24 cellular contexts compared by ENCODE assay signal in the genomic region with DNA sequence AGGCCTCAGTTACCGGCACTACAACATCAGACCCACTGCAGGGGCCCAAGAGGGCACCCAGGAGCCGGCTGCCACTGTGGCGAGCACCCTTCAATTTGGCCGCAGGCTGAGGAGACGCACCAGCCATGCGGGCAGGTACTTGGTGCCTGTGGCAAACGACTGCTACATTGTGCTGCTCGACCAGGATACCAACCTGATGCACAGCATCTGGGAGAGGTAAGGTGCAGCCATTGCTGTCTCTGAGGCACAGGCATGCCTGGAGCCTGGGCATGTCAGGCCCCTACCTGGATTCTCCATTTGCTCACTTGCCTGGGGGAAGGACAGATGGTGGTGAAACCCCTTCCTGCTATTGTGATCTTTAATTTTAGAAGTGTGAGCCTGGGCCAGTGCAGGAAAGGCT. TPM values are rescaled to one million over a fixed set of nuclear protein-coding genes. Genes with fewer than 3 reads are reported as not detected.
A peak's percentile ranks its signal among the peaks of the same experiment; 100 is the strongest.
DNase-seq lines count a peak whose midpoint lies in the region; ATAC-seq, FAIRE-seq and TF ChIP-seq lines count a peak whose summit lies in the region.
"Had no signal": no experiment of that assay in that cellular context is flagged by ENCODE, and none has a peak within 500 bp of the region (broad histone marks: within the 10 kb centered on the region; RNA-seq: fewer than 3 reads in every experiment).

No MANE protein-coding gene starts in this region.

- no peak for ATAC-seq in K562
- ATAC-seq in stimulated activated naive B cell treated with anti-CD40 and anti-IgM and Interleukin-4, amounts not matched to agents 10 μg/mL and 1 μg/mL and 100 μg/mL, for 72 hours (replicated peaks), result no peak

- CTCF ChIA-PET in activated naive CD4-positive, alpha-beta T cell treated with anti-CD3 and anti-CD28 coated beads for 36 hours (lab: Charles Lee), result no interaction called here
- CTCF ChIA-PET in activated naive CD4-positive, alpha-beta T cell treated with anti-CD3 and anti-CD28 coated beads, Interleukin-2, amount 10 ng/mL, durations not matched to agents 7 days and 5 days (lab: Charles Lee), result no interaction called here
- CTCF ChIA-PET in HEK293 (lab: Yijun Ruan, JAX) (no interaction called here), K562 (lab: Yijun Ruan, JAX; ENCODE audit: low intra/inter-chr PET ratio) (no interaction called here)

- 49% methylated on average over 6 of the region's 8 CpGs for WGBS in K562 (ENCODE audit: insufficient coverage, low coverage, missing lambda C conversion rate)

- H3K4me3 ChIP-seq in HEK293 (ENCODE audit: low read depth, low read length) (no peak overlapping the region), K562 (no peak overlapping the region), WERI-Rb-1 (ENCODE audit: low read depth, low read length) (no peak overlapping the region)
- H3K4me3 ChIP-seq: HAP-1 had no signal

- in situ Hi-C loops in K562 (cut with MboI), result no loop called here

- no peaks in the 10 kb centered on the region for H3K4me1 Mint-ChIP-seq in activated naive CD4-positive, alpha-beta T cell treated with anti-CD3 and anti-CD28 coated beads for 36 hours (ENCODE audit: low read depth)
- H3K4me1 Mint-ChIP-seq in activated naive CD4-positive, alpha-beta T cell treated with anti-CD3 and anti-CD28 coated beads, Interleukin-2, amount 10 ng/mL, durations not matched to agents 7 days and 5 days, result no peaks in the 10 kb centered on the region
- H3K4me1 Mint-ChIP-seq in stimulated activated naive B cell treated with anti-CD40 and anti-IgM and Interleukin-4, amounts not matched to agents 10 μg/mL and 1 μg/mL and 100 μg/mL, for 72 hours, result peaks cover 0 to 9% of the 10 kb centered on the region in 2 donors

- peaks cover 46% of the 10 kb centered on the region for H3K36me3 Mint-ChIP-seq in activated naive CD4-positive, alpha-beta T cell treated with anti-CD3 and anti-CD28 coated beads for 36 hours (ENCODE audit: low read depth)
- H3K36me3 Mint-ChIP-seq in activated naive CD4-positive, alpha-beta T cell treated with anti-CD3 and anti-CD28 coated beads, Interleukin-2, amount 10 ng/mL, durations not matched to agents 7 days and 5 days, result peaks cover 73% of the 10 kb centered on the region
- H3K36me3 Mint-ChIP-seq in stimulated activated naive B cell treated with anti-CD40 and anti-IgM and Interleukin-4, amounts not matched to agents 10 μg/mL and 1 μg/mL and 100 μg/mL, for 72 hours, result peaks cover 83 to 84% of the 10 kb centered on the region in 2 donors

- H3K27me3 Mint-ChIP-seq in activated naive CD4-positive, alpha-beta T cell treated with anti-CD3 and anti-CD28 coated beads for 36 hours (ENCODE audit: low read depth), result no peaks in the 10 kb centered on the region
- H3K27me3 Mint-ChIP-seq in activated naive CD4-positive, alpha-beta T cell treated with anti-CD3 and anti-CD28 coated beads, Interleukin-2, amount 10 ng/mL, durations not matched to agents 7 days and 5 days, result no peaks in the 10 kb centered on the region
- H3K27me3 Mint-ChIP-seq in stimulated activated naive B cell treated with anti-CD40 and anti-IgM and Interleukin-4, amounts not matched to agents 10 μg/mL and 1 μg/mL and 100 μg/mL, for 72 hours, result no peaks in the 10 kb centered on the region
- H3K27me3 Mint-ChIP-seq: CD4-positive, alpha-beta memory T cell had no signal

- H3K4me2 ChIP-seq in K562 (ENCODE audit: insufficient read depth, low read length), result no peak overlapping the region

- intact Hi-C loops in activated naive CD4-positive, alpha-beta T cell treated with anti-CD3 and anti-CD28 coated beads for 36 hours (cut with micrococcal nuclease), result no loop called here
- intact Hi-C loops in K562 (cut with micrococcal nuclease), result no loop called here

- H3K9ac ChIP-seq in K562 (ENCODE audit: insufficient read depth in 1 of 2, low read depth in 2 of 2, low read length in 2 of 2), result no peak overlapping the region

- H3K27ac ChIP-seq in HEK293 (ENCODE audit: extremely low read depth, low read depth, low read length), result no peak overlapping the region
- no peak overlapping the region for H3K27ac ChIP-seq in K562 (ENCODE audit: extremely low read depth, low read depth, low read length)
- H3K27ac ChIP-seq in WERI-Rb-1, result no peak overlapping the region
- H3K27ac ChIP-seq: 22Rv1 had no signal

- H3K4me3 Mint-ChIP-seq in activated naive CD4-positive, alpha-beta T cell treated with anti-CD3 and anti-CD28 coated beads for 36 hours, result no peak overlapping the region
- no peak overlapping the region for H3K4me3 Mint-ChIP-seq in activated naive CD4-positive, alpha-beta T cell treated with anti-CD3 and anti-CD28 coated beads, Interleukin-2, amount 10 ng/mL, durations not matched to agents 7 days and 5 days
- H3K4me3 Mint-ChIP-seq in stimulated activated naive B cell treated with anti-CD40 and anti-IgM and Interleukin-4, amounts not matched to agents 10 μg/mL and 1 μg/mL and 100 μg/mL, for 72 hours, result no peak overlapping the region
- H3K4me3 Mint-ChIP-seq: CD4-positive, alpha-beta memory T cell had no signal

- 0 out of 2 replicates have a peak, but pooled peaks cover 4% of the 10 kb centered on the region for H4K20me1 ChIP-seq in K562 (replicated peaks; ENCODE audit: control insufficient read depth, insufficient read depth, low read length)

- no peak overlapping the region for H3K27ac Mint-ChIP-seq in activated naive CD4-positive, alpha-beta T cell treated with anti-CD3 and anti-CD28 coated beads for 36 hours
- H3K27ac Mint-ChIP-seq in activated naive CD4-positive, alpha-beta T cell treated with anti-CD3 and anti-CD28 coated beads, Interleukin-2, amount 10 ng/mL, durations not matched to agents 7 days and 5 days, result no peak overlapping the region
- H3K27ac Mint-ChIP-seq in stimulated activated naive B cell treated with anti-CD40 and anti-IgM and Interleukin-4, amounts not matched to agents 10 μg/mL and 1 μg/mL and 100 μg/mL, for 72 hours, result peak overlapping the region; percentile 47

- no peak for TF ChIP-seq RAD21 in K562 (CRISPR knock-in tag; conservative IDR thresholded peaks at IDR 0.05 in 1 of 2, IDR thresholded peaks at IDR 0.05 in 1 of 2)

- peaks cover 15% of the 10 kb centered on the region for H3K9me3 Mint-ChIP-seq in activated naive CD4-positive, alpha-beta T cell treated with anti-CD3 and anti-CD28 coated beads for 36 hours
- H3K9me3 Mint-ChIP-seq in activated naive CD4-positive, alpha-beta T cell treated with anti-CD3 and anti-CD28 coated beads, Interleukin-2, amount 10 ng/mL, durations not matched to agents 7 days and 5 days, result peaks cover 19% of the 10 kb centered on the region
- peaks cover 13 to 14% of the 10 kb centered on the region in 2 donors for H3K9me3 Mint-ChIP-seq in stimulated activated naive B cell treated with anti-CD40 and anti-IgM and Interleukin-4, amounts not matched to agents 10 μg/mL and 1 μg/mL and 100 μg/mL, for 72 hours

- H3K4me1 ChIP-seq in HEK293 (ENCODE audit: control insufficient read depth, insufficient read depth, low read length) (no peaks in the 10 kb centered on the region), K562 (replicated peaks in 1 of 2; ENCODE audit: control insufficient read depth in 2 of 2, insufficient read depth in 2 of 2, low read length in 2 of 2) (peaks cover 0 to 4% of the 10 kb centered on the region in 2 experiments; a peak in 1 of 5 replicates)
- H3K4me1 ChIP-seq: BE2C, HAP-1 had no signal

- no peak overlapping the region for H2AFZ ChIP-seq in K562 (ENCODE audit: low read depth, low read length)

- peak; percentile 9 for DNase-seq in activated naive CD4-positive, alpha-beta T cell treated with anti-CD3 and anti-CD28 coated beads for 36 hours
- DNase-seq in activated naive CD4-positive, alpha-beta T cell treated with anti-CD3 and anti-CD28 coated beads, Interleukin-2, amount 10 ng/mL, durations not matched to agents 7 days and 5 days, result no peak
- DNase-seq in K562 (ENCODE audit: extremely low read depth in 1 of 4, low spot score in 3 of 4), result no peak
- no peak for DNase-seq in stimulated activated naive B cell treated with anti-CD40 and anti-IgM and Interleukin-4, amounts not matched to agents 10 μg/mL and 1 μg/mL and 100 μg/mL, for 72 hours
- DNase-seq in WERI-Rb-1, result no peak
- no peak for DNase-seq in SK-N-DZ (ENCODE audit: low spot score)
- no peak for DNase-seq in NCI-H146 treated with DMSO at 0.1 percent for 48 hours (lab: John Stamatoyannopoulos, UW; ENCODE audit: unreplicated experiment)
- DNase-seq: ACHN; AML-193; BE2C; C1 segment of cervical spinal cord; Calu3; CD4-positive, alpha-beta memory T cell; COR-L47; DMS53; DMS79 treated with DMSO at 0.1 percent for 48 hours; GF-D8; GOT3 had no signal

- H3K79me2 ChIP-seq in K562 (ENCODE audit: control insufficient read depth, insufficient read depth, low read length), result no peaks in the 10 kb centered on the region

- H3K36me3 ChIP-seq in HEK293 (ENCODE audit: control insufficient read depth in 2 of 2, insufficient read depth in 1 of 2, low read length in 2 of 2), result peaks cover 0 to 27% of the 10 kb centered on the region in 2 experiments; a peak in 1 of 3 replicates
- H3K36me3 ChIP-seq in K562 (ENCODE audit: control insufficient read depth, insufficient read depth, low read length), result peaks cover 3% of the 10 kb centered on the region; the same call in 1 of the 3 replicates
- peaks cover 10% of the 10 kb centered on the region for H3K36me3 ChIP-seq in WERI-Rb-1
- H3K36me3 ChIP-seq: BE2C, HAP-1 had no signal

- no peak for TF ChIP-seq EP300 in K562 (IDR thresholded peaks at IDR 0.05; ENCODE audit: low read length)

- H3K27me3 ChIP-seq in K562 (ENCODE audit: control insufficient read depth in 2 of 2, insufficient read depth in 2 of 2, low read length in 2 of 2) (no peaks in the 10 kb centered on the region), WERI-Rb-1 (ENCODE audit: insufficient read depth, low read depth, severe bottlenecking) (no peaks in the 10 kb centered on the region)
- H3K27me3 ChIP-seq: BE2C had no signal

- TF ChIP-seq POLR2A in K562 (conservative IDR thresholded peaks at IDR 0.05), result no peak

- H3K9me3 ChIP-seq in HEK293 (ENCODE audit: control insufficient read depth, insufficient read depth, low read depth, low read length) (no peaks in the 10 kb centered on the region), K562 (replicated peaks; ENCODE audit: control insufficient read depth, insufficient read depth, low read depth, low read length) (no peaks in the 10 kb centered on the region), WERI-Rb-1 (ENCODE audit: severe bottlenecking) (peaks cover 11% of the 10 kb centered on the region)
- H3K9me3 ChIP-seq: BE2C had no signal

- no peaks in the 10 kb centered on the region for H3K9me1 ChIP-seq in K562 (ENCODE audit: control insufficient read depth, insufficient read depth, low read length)

- TF ChIP-seq CTCF in HEK293 (tag by site-specific recombination; IDR thresholded peaks at IDR 0.05), result no peak
- TF ChIP-seq CTCF in K562 (IDR thresholded peaks at IDR 0.05 in 2 of 3, conservative IDR thresholded peaks at IDR 0.05 in 1 of 3; ENCODE audit: insufficient read depth in 2 of 3, low read depth in 1 of 3, low read length in 3 of 3), result no peak
- TF ChIP-seq CTCF in WERI-Rb-1 (IDR thresholded peaks at IDR 0.05; ENCODE audit: low read depth, low read length), result no peak

- POLR2A ChIA-PET in HEK293 (lab: Yijun Ruan, JAX) (no interaction called here), K562 (lab: Yijun Ruan, JAX) (interaction anchor here (0.8 to 1.2 kb wide), 2 partner anchors 11 to 678 kb away, joined by 4 to 5 read pairs; no protein-coding TSS in a partner anchor)

- no TSS peak for BruUV-seq in K562 (replicated peaks; lab: Mats Ljungman, UMichigan)

- no peak for FAIRE-seq in K562 (lab: Jason Lieb, UNC)
- FAIRE-seq: A204.1, GM12892, H54 had no signal

RNA-seq across cellular contexts. Expression of a gene that starts 30.1 kb away (rescaled TPM):
- total RNA-seq in activated naive CD4-positive, alpha-beta T cell treated with anti-CD3 and anti-CD28 coated beads for 36 hours, result 10 to 100 TPM; 12.7 to 12.8 TPM
- 7.7 and 16.2 TPM in 2 replicates for total RNA-seq in K562 (2011; cell fraction: chromatin; rRNA removed; ENCODE audit: low replicate concordance)
- 17.6 and 18.3 TPM in 2 replicates for total RNA-seq in K562 (2011; cell fraction: nucleolus; rRNA removed)
- total RNA-seq in K562 (2011; cell fraction: nucleoplasm; rRNA removed), result 12.6 TPM in 2 replicates
- total RNA-seq in K562 (2014; rRNA removed) (5.3 and 6.0 TPM in 2 replicates), K562 (2014; rRNA removed; fragmentation: Illumina TruSeq; extraction: Trizol) (1.7 TPM in 2 replicates), K562 (2015; rRNA removed; fragmentation: Illumina TruSeq; extraction: Trizol) (3.8 and 4.1 TPM in 2 replicates), K562 (2021) (8.5 and 8.8 TPM in 2 replicates)
- polyA plus RNA-seq in K562 (2011; rRNA removed) (2.5 and 3.7 TPM in 2 replicates), K562 (2014; fragmentation: Illumina TruSeq; extraction: Trizol) (3.7 and 4.8 TPM in 2 replicates), K562 (2014; fragmentation: Nextera tagmentation; extraction: Ambion mirVana) (under 1 TPM; 0.21 to 0.27 TPM), K562 (2014; rRNA removed) (4.2 and 4.9 TPM in 2 replicates)
- polyA plus RNA-seq in K562 (2011; cell fraction: cytosol; rRNA removed), result 3.8 and 8.3 TPM in 2 replicates
- 8.0 and 12.5 TPM in 2 replicates for polyA plus RNA-seq in K562 (2011; cell fraction: nucleus; rRNA removed)
- polyA plus RNA-seq in K562 (2012), result 5.9 and 18.3 TPM in 2 replicates
- polyA minus RNA-seq in K562 (2011; rRNA and poly(A)+ RNA removed), result 2.5 and 3.6 TPM in 2 replicates
- polyA minus RNA-seq in K562 (2011; cell fraction: cytosol; rRNA and poly(A)+ RNA removed), result 6.9 and 13.0 TPM in 2 replicates
- 5.7 and 6.0 TPM in 2 replicates for polyA minus RNA-seq in K562 (2011; cell fraction: nucleus; rRNA and poly(A)+ RNA removed)
- 2.0 and 2.4 TPM in 2 replicates for polyA plus RNA-seq in SK-N-DZ (2014; cell fraction: cytosol; rRNA removed)
- polyA plus RNA-seq in SK-N-DZ (2014; cell fraction: nucleus; rRNA removed), result 3.8 TPM in 2 replicates

RNA-seq across cellular contexts. Expression of a gene that starts 35.4 kb away (rescaled TPM):
- 100 to 1,000 TPM; 150 to 151 TPM for total RNA-seq in activated naive CD4-positive, alpha-beta T cell treated with anti-CD3 and anti-CD28 coated beads for 36 hours
- 15.5 and 27.2 TPM in 2 replicates for total RNA-seq in K562 (2011; cell fraction: chromatin; rRNA removed; ENCODE audit: low replicate concordance)
- 14.7 and 15.3 TPM in 2 replicates for total RNA-seq in K562 (2011; cell fraction: nucleolus; rRNA removed)
- 23.0 and 24.2 TPM in 2 replicates for total RNA-seq in K562 (2011; cell fraction: nucleoplasm; rRNA removed)
- total RNA-seq in K562 (2014; rRNA removed), result 147 and 234 TPM in 2 replicates
- total RNA-seq in K562 (2014; rRNA removed; fragmentation: Illumina TruSeq; extraction: Trizol), result 151 and 173 TPM in 2 replicates
- total RNA-seq in K562 (2015; rRNA removed; fragmentation: Illumina TruSeq; extraction: Trizol), result 163 and 171 TPM in 2 replicates
- total RNA-seq in K562 (2021), result 257 and 270 TPM in 2 replicates
- polyA plus RNA-seq in K562 (2011; rRNA removed), result 123 and 143 TPM in 2 replicates
- polyA plus RNA-seq in K562 (2011; cell fraction: cytosol; rRNA removed), result 93.5 and 146 TPM in 2 replicates
- polyA plus RNA-seq in K562 (2011; cell fraction: nucleus; rRNA removed), result 74.4 and 83.5 TPM in 2 replicates
- 285 and 344 TPM in 2 replicates for polyA plus RNA-seq in K562 (2012)
- polyA plus RNA-seq in K562 (2014; fragmentation: Illumina TruSeq; extraction: Trizol), result 185 and 221 TPM in 2 replicates
- 10 to 100 TPM; 46.0 to 59.9 TPM for polyA plus RNA-seq in K562 (2014; fragmentation: Nextera tagmentation; extraction: Ambion mirVana)
- 251 and 255 TPM in 2 replicates for polyA plus RNA-seq in K562 (2014; rRNA removed)
- polyA minus RNA-seq in K562 (2011; rRNA and poly(A)+ RNA removed), result 49.7 and 58.2 TPM in 2 replicates
- polyA minus RNA-seq in K562 (2011; cell fraction: cytosol; rRNA and poly(A)+ RNA removed), result 37.6 and 63.5 TPM in 2 replicates
- 13.9 and 29.2 TPM in 2 replicates for polyA minus RNA-seq in K562 (2011; cell fraction: nucleus; rRNA and poly(A)+ RNA removed)
- polyA plus RNA-seq in SK-N-DZ (2014; cell fraction: cytosol; rRNA removed), result 96.6 and 102 TPM in 2 replicates
- 37.6 and 55.0 TPM in 2 replicates for polyA plus RNA-seq in SK-N-DZ (2014; cell fraction: nucleus; rRNA removed)
